ENCODE assay signal across 15 cellular contexts in the genomic region with DNA sequence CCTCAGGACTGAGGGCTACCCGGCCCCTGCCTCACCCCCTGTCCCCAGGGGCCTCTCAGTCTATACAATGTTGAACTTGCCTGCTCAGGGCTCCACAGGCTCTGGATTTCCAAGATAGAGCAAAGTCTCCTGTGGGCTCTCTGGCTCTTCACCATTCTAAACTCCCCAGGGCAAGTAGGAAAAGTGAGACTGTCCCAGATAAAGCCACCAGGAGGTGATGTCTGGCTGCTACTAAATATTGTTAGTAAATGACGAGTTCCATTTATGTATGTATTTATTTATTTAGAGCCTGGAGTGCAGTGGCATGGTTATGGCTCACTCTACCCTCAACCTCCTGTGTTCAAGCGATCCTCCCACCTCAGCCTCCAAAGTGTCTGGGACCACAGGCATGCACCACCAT.
DNase-seq lines count a peak whose midpoint lies in the region; ATAC-seq and TF ChIP-seq lines count a peak whose summit lies in the region.
"Had no signal": no experiment of that assay in that cellular context is flagged by ENCODE, and none has a peak within 500 bp of the region (broad histone marks: within the 10 kb centered on the region; RNA-seq: fewer than 3 reads in every experiment).

No MANE protein-coding gene starts in this region.

- no peak overlapping the region for H3K4me3 ChIP-seq in astrocyte of the cerebellum (ENCODE audit: low read depth, low read length)
- no peak overlapping the region for H3K4me3 ChIP-seq in osteoblast (ENCODE audit: insufficient read depth, low read length)
- H3K4me3 ChIP-seq in heart left ventricle: no peak overlapping the region
- H3K4me3 ChIP-seq: upper lobe of left lung had no signal

- no peaks in the 10 kb centered on the region for H3K36me3 Mint-ChIP-seq in activated CD8-positive, alpha-beta memory T cell treated with anti-CD3 and anti-CD28 coated beads, Interleukin-2, amount 10 ng/mL, durations not matched to agents 7 days and 5 days
- H3K36me3 Mint-ChIP-seq in naive thymus-derived CD8-positive, alpha-beta T cell: no peaks in the 10 kb centered on the region

- no peaks in the 10 kb centered on the region for H3K9me3 Mint-ChIP-seq in activated CD8-positive, alpha-beta memory T cell treated with anti-CD3 and anti-CD28 coated beads, Interleukin-2, amount 10 ng/mL, durations not matched to agents 7 days and 5 days (ENCODE audit: low read depth)
- H3K9me3 Mint-ChIP-seq in naive thymus-derived CD8-positive, alpha-beta T cell: no peaks in the 10 kb centered on the region
- H3K9me3 Mint-ChIP-seq: activated CD4-positive, alpha-beta memory T cell treated with anti-CD3 and anti-CD28 coated beads, Interleukin-2, amount 10 ng/mL, durations not matched to agents 7 days and 5 days had no signal

- no peaks in the 10 kb centered on the region for H3K79me2 ChIP-seq in osteoblast (ENCODE audit: insufficient read depth, low read length)

- H2AFZ ChIP-seq in osteoblast (ENCODE audit: low read length): no peak overlapping the region

- no peaks in the 10 kb centered on the region for H3K27me3 Mint-ChIP-seq in activated CD8-positive, alpha-beta memory T cell treated with anti-CD3 and anti-CD28 coated beads, Interleukin-2, amount 10 ng/mL, durations not matched to agents 7 days and 5 days
- H3K27me3 Mint-ChIP-seq in naive thymus-derived CD8-positive, alpha-beta T cell: peaks cover 0 to 3% (median 0%) of the 10 kb centered on the region in 5 donors

- 65 to 80% (median 70%) methylated on average over 3 of the region's 3 CpGs for WGBS in heart left ventricle, 4 donors

- POLR2A ChIA-PET in naive thymus-derived CD8-positive, alpha-beta T cell (lab: Charles Lee): no interaction called here

- TF ChIP-seq CTCF in astrocyte of the cerebellum (IDR thresholded peaks at IDR 0.05; ENCODE audit: low read depth, low read length, missing control alignments) (peak; percentile 17), osteoblast (IDR thresholded peaks at IDR 0.05; ENCODE audit: extremely low read depth, low read depth, low read length) (peak; percentile 45), heart left ventricle (IDR thresholded peaks at IDR 0.05) (no peak)

- no peaks in the 10 kb centered on the region for H4K20me1 ChIP-seq in osteoblast (ENCODE audit: insufficient read depth, low read length)

- no peak overlapping the region for H3K27ac Mint-ChIP-seq in activated CD8-positive, alpha-beta memory T cell treated with anti-CD3 and anti-CD28 coated beads, Interleukin-2, amount 10 ng/mL, durations not matched to agents 7 days and 5 days
- peak overlapping the region in 1 of 10 donors; percentile 13 for H3K27ac Mint-ChIP-seq in naive thymus-derived CD8-positive, alpha-beta T cell
- H3K27ac Mint-ChIP-seq: activated CD4-positive, alpha-beta memory T cell treated with anti-CD3 and anti-CD28 coated beads, Interleukin-2, amount 10 ng/mL, durations not matched to agents 7 days and 5 days had no signal

- H3K27me3 ChIP-seq in osteoblast (ENCODE audit: insufficient read depth, low read length) (peaks cover 5% of the 10 kb centered on the region), heart left ventricle (peaks cover 0 to 3% (median 0%) of the 10 kb centered on the region in 9 donors)
- H3K27me3 ChIP-seq: upper lobe of left lung had no signal

- CTCF ChIA-PET in activated CD8-positive, alpha-beta memory T cell treated with anti-CD3 and anti-CD28 coated beads, Interleukin-2, amount 10 ng/mL, durations not matched to agents 7 days and 5 days (lab: Charles Lee): no interaction called here

- intact Hi-C loops in heart left ventricle (cut with DNase I): no loop called here

- H3K27ac ChIP-seq in osteoblast (ENCODE audit: low read depth, low read length): no peak overlapping the region
- H3K27ac ChIP-seq in heart left ventricle: no peak overlapping the region
- H3K27ac ChIP-seq: upper lobe of left lung had no signal

- DNase-seq in activated CD8-positive, alpha-beta memory T cell treated with anti-CD3 and anti-CD28 coated beads, Interleukin-2, amount 10 ng/mL, durations not matched to agents 7 days and 5 days: no peak
- DNase-seq in activated CD8-positive, alpha-beta memory T cell treated with anti-CD3 and anti-CD28 coated beads, Interleukin-2, amount 50 U/mL, for 48 hours: no peak
- DNase-seq in astrocyte of the cerebellum (ENCODE audit: low read depth) (no peak), osteoblast (ENCODE audit: insufficient read length, low spot score, missing footprints) (no peak), heart left ventricle (no peak), NOMO-1 treated with DMSO at 0.1 percent for 48 hours (lab: John Stamatoyannopoulos, UW; ENCODE audit: unreplicated experiment) (no peak)
- DNase-seq in naive thymus-derived CD8-positive, alpha-beta T cell: no peak
- DNase-seq: ACHN; activated CD4-positive, alpha-beta memory T cell treated with anti-CD3 and anti-CD28 coated beads, Interleukin-2, amount 10 ng/mL, durations not matched to agents 7 days and 5 days; EL; left colon; NCI-H1930; upper lobe of left lung had no signal

- H3K4me2 ChIP-seq in osteoblast (ENCODE audit: insufficient read depth, low read length): no peak overlapping the region

- ATAC-seq in activated CD8-positive, alpha-beta memory T cell treated with anti-CD3 and anti-CD28 coated beads, Interleukin-2, amount 10 ng/mL, durations not matched to agents 7 days and 5 days: peak; percentile 20
- no peak for ATAC-seq in naive thymus-derived CD8-positive, alpha-beta T cell
- ATAC-seq in heart left ventricle: no peak
- ATAC-seq: left colon, Panc1 had no signal

- H3K9me3 ChIP-seq in osteoblast (ENCODE audit: low read depth, low read length) (no peaks in the 10 kb centered on the region), heart left ventricle (no peaks in the 10 kb centered on the region)
- H3K9me3 ChIP-seq: upper lobe of left lung had no signal

- peak; percentile 33; the same call in 1 of the 2 replicates for TF ChIP-seq RAD21 in Ishikawa (IDR thresholded peaks at IDR 0.05; ENCODE audit: low read depth)

- H3K4me1 Mint-ChIP-seq in activated CD8-positive, alpha-beta memory T cell treated with anti-CD3 and anti-CD28 coated beads, Interleukin-2, amount 10 ng/mL, durations not matched to agents 7 days and 5 days: no peaks in the 10 kb centered on the region
- no peaks in the 10 kb centered on the region for H3K4me1 Mint-ChIP-seq in naive thymus-derived CD8-positive, alpha-beta T cell
- H3K4me1 Mint-ChIP-seq: activated CD4-positive, alpha-beta memory T cell treated with anti-CD3 and anti-CD28 coated beads, Interleukin-2, amount 10 ng/mL, durations not matched to agents 7 days and 5 days had no signal

- H3K4me1 ChIP-seq in osteoblast (ENCODE audit: insufficient read depth, low read length) (no peaks in the 10 kb centered on the region), heart left ventricle (no peaks in the 10 kb centered on the region)
- H3K4me1 ChIP-seq: upper lobe of left lung had no signal

- no peak overlapping the region for H3K4me3 Mint-ChIP-seq in activated CD8-positive, alpha-beta memory T cell treated with anti-CD3 and anti-CD28 coated beads, Interleukin-2, amount 10 ng/mL, durations not matched to agents 7 days and 5 days
- no peak overlapping the region for H3K4me3 Mint-ChIP-seq in naive thymus-derived CD8-positive, alpha-beta T cell
- H3K4me3 Mint-ChIP-seq: activated CD4-positive, alpha-beta memory T cell treated with anti-CD3 and anti-CD28 coated beads, Interleukin-2, amount 10 ng/mL, durations not matched to agents 7 days and 5 days had no signal

- H3K36me3 ChIP-seq in osteoblast (ENCODE audit: insufficient read depth, low read length): no peaks in the 10 kb centered on the region
- no peaks in the 10 kb centered on the region for H3K36me3 ChIP-seq in heart left ventricle
- H3K36me3 ChIP-seq: upper lobe of left lung had no signal

- TF ChIP-seq POLR2A in heart left ventricle (IDR thresholded peaks at IDR 0.05): no peak

- in situ Hi-C loops in astrocyte of the cerebellum (cut with HindIII; ENCODE audit: low sequenced_read_pairs): no loop called here

- TF ChIP-seq EP300 in Ishikawa (IDR thresholded peaks at IDR 0.05; ENCODE audit: borderline replicate concordance): no peak

TF ChIP-seq in Ishikawa, 13 proteins besides CTCF, POLR2A, EP300 and RAD21 (continues in another document):
- TF ChIP-seq FOXM1 (IDR thresholded peaks at IDR 0.05; ENCODE audit: borderline replicate concordance, low read depth): no peak
- no peak for TF ChIP-seq ZBTB7A (IDR thresholded peaks at IDR 0.05; ENCODE audit: low read depth)
- no peak for TF ChIP-seq CREB1 (IDR thresholded peaks at IDR 0.05; ENCODE audit: low read depth)
- TF ChIP-seq TEAD4 (IDR thresholded peaks at IDR 0.05): no peak
- no peak for TF ChIP-seq CEBPB (IDR thresholded peaks at IDR 0.05)
- TF ChIP-seq, protein P1, sequence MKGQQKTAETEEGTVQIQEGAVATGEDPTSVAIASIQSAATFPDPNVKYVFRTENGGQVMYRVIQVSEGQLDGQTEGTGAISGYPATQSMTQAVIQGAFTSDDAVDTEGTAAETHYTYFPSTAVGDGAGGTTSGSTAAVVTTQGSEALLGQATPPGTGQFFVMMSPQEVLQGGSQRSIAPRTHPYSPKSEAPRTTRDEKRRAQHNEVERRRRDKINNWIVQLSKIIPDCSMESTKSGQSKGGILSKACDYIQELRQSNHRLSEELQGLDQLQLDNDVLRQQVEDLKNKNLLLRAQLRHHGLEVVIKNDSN (IDR thresholded peaks at IDR 0.05): no peak
- TF ChIP-seq, protein P2, sequence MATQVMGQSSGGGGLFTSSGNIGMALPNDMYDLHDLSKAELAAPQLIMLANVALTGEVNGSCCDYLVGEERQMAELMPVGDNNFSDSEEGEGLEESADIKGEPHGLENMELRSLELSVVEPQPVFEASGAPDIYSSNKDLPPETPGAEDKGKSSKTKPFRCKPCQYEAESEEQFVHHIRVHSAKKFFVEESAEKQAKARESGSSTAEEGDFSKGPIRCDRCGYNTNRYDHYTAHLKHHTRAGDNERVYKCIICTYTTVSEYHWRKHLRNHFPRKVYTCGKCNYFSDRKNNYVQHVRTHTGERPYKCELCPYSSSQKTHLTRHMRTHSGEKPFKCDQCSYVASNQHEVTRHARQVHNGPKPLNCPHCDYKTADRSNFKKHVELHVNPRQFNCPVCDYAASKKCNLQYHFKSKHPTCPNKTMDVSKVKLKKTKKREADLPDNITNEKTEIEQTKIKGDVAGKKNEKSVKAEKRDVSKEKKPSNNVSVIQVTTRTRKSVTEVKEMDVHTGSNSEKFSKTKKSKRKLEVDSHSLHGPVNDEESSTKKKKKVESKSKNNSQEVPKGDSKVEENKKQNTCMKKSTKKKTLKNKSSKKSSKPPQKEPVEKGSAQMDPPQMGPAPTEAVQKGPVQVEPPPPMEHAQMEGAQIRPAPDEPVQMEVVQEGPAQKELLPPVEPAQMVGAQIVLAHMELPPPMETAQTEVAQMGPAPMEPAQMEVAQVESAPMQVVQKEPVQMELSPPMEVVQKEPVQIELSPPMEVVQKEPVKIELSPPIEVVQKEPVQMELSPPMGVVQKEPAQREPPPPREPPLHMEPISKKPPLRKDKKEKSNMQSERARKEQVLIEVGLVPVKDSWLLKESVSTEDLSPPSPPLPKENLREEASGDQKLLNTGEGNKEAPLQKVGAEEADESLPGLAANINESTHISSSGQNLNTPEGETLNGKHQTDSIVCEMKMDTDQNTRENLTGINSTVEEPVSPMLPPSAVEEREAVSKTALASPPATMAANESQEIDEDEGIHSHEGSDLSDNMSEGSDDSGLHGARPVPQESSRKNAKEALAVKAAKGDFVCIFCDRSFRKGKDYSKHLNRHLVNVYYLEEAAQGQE (IDR thresholded peaks at IDR 0.05; ENCODE audit: low read depth): no peak
- TF ChIP-seq YY1 (IDR thresholded peaks at IDR 0.05; ENCODE audit: low read depth): no peak

Comparison
In these comparisons a context has a peak if more than half of its experiments do, and no peak if none do; other contexts are left out.
1. CTCF ChIP-seq: peak in astrocyte of the cerebellum (single experiment) and osteoblast (single experiment); none in heart left ventricle (0 of 12).